Comparison of ENCODE assay signal across 12 cellular contexts in genomic region chr5:35851282-35851681, GRCh38. TPM values are rescaled to one million over a fixed set of nuclear protein-coding genes. Genes with fewer than 3 reads are reported as not detected.
A peak's percentile ranks its signal among the peaks of the same experiment; 100 is the strongest.
DNase-seq lines count a peak whose midpoint lies in the region; ATAC-seq and TF ChIP-seq lines count a peak whose summit lies in the region.
"Had no signal": no experiment of that assay in that cellular context is flagged by ENCODE, and none has a peak within 500 bp of the region (broad histone marks: within the 10 kb centered on the region; RNA-seq: fewer than 3 reads in every experiment).

No MANE protein-coding gene starts in this region.

- no peak for DNase-seq in CD8-positive, alpha-beta memory T cell
- DNase-seq in PC-3 (peak; percentile 54), skeletal muscle cell (ENCODE audit: low read depth) (no peak), NCI-H1694 (lab: John Stamatoyannopoulos, UW) (no peak), MM.1S (no peak)
- DNase-seq in effector memory CD4-positive, alpha-beta T cell, result no peak
- DNase-seq: activated B cell treated with CpG ODN at 0.5 μM for 24 hours, glutamatergic neuron, midbrain, Peyer's patch had no signal

- ATAC-seq in PC-3, result peak; percentile 48
- ATAC-seq in HG02840 (IDR thresholded peaks at IDR 0.05; ENCODE audit: low FRiP score, unreplicated experiment), result no peak

- H3K9me2 ChIP-seq in PC-3 (replicated peaks; ENCODE audit: low read length), result no peaks in the 10 kb centered on the region
- no peaks in the 10 kb centered on the region for H3K9me2 ChIP-seq in MM.1S (replicated peaks; ENCODE audit: insufficient read depth, low read length)

- peaks cover 0 to 16% (median 13%) of the 10 kb centered on the region in 5 donors for H3K9me3 Mint-ChIP-seq in CD8-positive, alpha-beta memory T cell
- H3K9me3 Mint-ChIP-seq: activated B cell treated with CpG ODN at 0.5 μM for 24 hours had no signal

- peaks cover 56% of the 10 kb centered on the region for H3K4me1 ChIP-seq in CD8-positive, alpha-beta memory T cell (ENCODE audit: insufficient read depth, low read length)
- H3K4me1 ChIP-seq in PC-3 (ENCODE audit: insufficient read depth, low read length), result peaks cover 32% of the 10 kb centered on the region
- peaks cover 41% of the 10 kb centered on the region for H3K4me1 ChIP-seq in effector memory CD4-positive, alpha-beta T cell (ENCODE audit: control insufficient read depth, insufficient read depth, low read length, poor library complexity, severe bottlenecking)
- H3K4me1 ChIP-seq in MM.1S (ENCODE audit: low read length), result peaks cover 12% of the 10 kb centered on the region

- POLR2A ChIA-PET in CD8-positive, alpha-beta memory T cell (lab: Charles Lee), result interaction anchor here (0.8 to 4.2 kb wide), 5 partner anchors 17 to 67 kb away, joined by 3 to 28 read pairs (median 4); no protein-coding TSS in a partner anchor
- POLR2A ChIA-PET in PC-3 (lab: Charles Lee; ENCODE audit: unreplicated experiment), result interaction anchor here (0.6 to 0.7 kb wide), 2 partner anchors 110 to 1818 kb away, joined by 3 read pairs; no protein-coding TSS in a partner anchor

- peak overlapping the region; percentile 94 to 100 (median 100) for H3K27ac Mint-ChIP-seq in CD8-positive, alpha-beta memory T cell
- H3K27ac Mint-ChIP-seq: activated B cell treated with CpG ODN at 0.5 μM for 24 hours, brain had no signal

- no peak overlapping the region for H3K9ac ChIP-seq in PC-3 (ENCODE audit: low read length)
- H3K9ac ChIP-seq in MM.1S (ENCODE audit: low read length), result no peak overlapping the region

- H3K4me3 ChIP-seq in CD8-positive, alpha-beta memory T cell (ENCODE audit: low read length), result no peak overlapping the region
- peak overlapping the region; percentile 58; the same call in 1 of the 2 replicates for H3K4me3 ChIP-seq in PC-3 (ENCODE audit: low read length)
- no peak overlapping the region for H3K4me3 ChIP-seq in effector memory CD4-positive, alpha-beta T cell (ENCODE audit: insufficient read depth, low read depth, low read length, poor library complexity, severe bottlenecking)
- H3K4me3 ChIP-seq in skeletal muscle cell (ENCODE audit: low read depth, low read length), result peak overlapping the region; percentile 24
- no peak overlapping the region for H3K4me3 ChIP-seq in MM.1S (ENCODE audit: low read length)
- H3K4me3 ChIP-seq: Peyer's patch had no signal

- CTCF ChIA-PET in CD8-positive, alpha-beta memory T cell (lab: Charles Lee), result interaction anchor here (1.2 to 12.0 kb wide), 3 partner anchors 21 to 74 kb away, joined by 5 to 165 read pairs (median 6); no protein-coding TSS in a partner anchor
- CTCF ChIA-PET in PC-3 (lab: Charles Lee), result no interaction called here

- H4K20me1 ChIP-seq in PC-3 (ENCODE audit: low read length) (no peaks in the 10 kb centered on the region), MM.1S (ENCODE audit: insufficient read depth, low read length) (no peaks in the 10 kb centered on the region)

- TF ChIP-seq CTCF in PC-3 (conservative IDR thresholded peaks at IDR 0.05; ENCODE audit: low read depth, low read length), result no peak
- TF ChIP-seq CTCF in MM.1S (IDR thresholded peaks at IDR 0.05; ENCODE audit: low read length), result no peak

- H3K4me1 Mint-ChIP-seq in CD8-positive, alpha-beta memory T cell, result peaks cover 67 to 88% (median 73%) of the 10 kb centered on the region in 3 donors

- H3K27me3 Mint-ChIP-seq in CD8-positive, alpha-beta memory T cell, result peaks cover 0 to 1% of the 10 kb centered on the region in 2 donors

- H3K9me3 ChIP-seq in CD8-positive, alpha-beta memory T cell (ENCODE audit: low read length), result peaks cover 6% of the 10 kb centered on the region
- H3K9me3 ChIP-seq in PC-3 (ENCODE audit: low read length) (peaks cover 12% of the 10 kb centered on the region), MM.1S (replicated peaks; ENCODE audit: insufficient read depth, low read length) (no peaks in the 10 kb centered on the region)
- H3K9me3 ChIP-seq in effector memory CD4-positive, alpha-beta T cell (ENCODE audit: control insufficient read depth, low read length), result peaks cover 4% of the 10 kb centered on the region
- H3K9me3 ChIP-seq: Peyer's patch had no signal

- peaks cover 3 to 34% (median 15%) of the 10 kb centered on the region in 3 donors for H3K36me3 Mint-ChIP-seq in CD8-positive, alpha-beta memory T cell
- H3K36me3 Mint-ChIP-seq: brain had no signal

- H3F3A ChIP-seq in PC-3 (ENCODE audit: low read length, unreplicated experiment) (peaks cover 7% of the 10 kb centered on the region), MM.1S (ENCODE audit: insufficient read depth, low read length) (no peaks in the 10 kb centered on the region)

- peak overlapping the region in 6 of 7 donors; percentile 16 to 97 (median 25) for H3K4me3 Mint-ChIP-seq in CD8-positive, alpha-beta memory T cell
- H3K4me3 Mint-ChIP-seq: activated B cell treated with CpG ODN at 0.5 μM for 24 hours had no signal

- peak overlapping the region; percentile 71 for H3K4me2 ChIP-seq in PC-3 (ENCODE audit: low read length)
- H3K4me2 ChIP-seq in MM.1S (ENCODE audit: low read depth, low read length), result no peak overlapping the region

- H3K27me3 ChIP-seq in CD8-positive, alpha-beta memory T cell (ENCODE audit: insufficient read depth, low read length, poor library complexity, severe bottlenecking), result no peaks in the 10 kb centered on the region
- H3K27me3 ChIP-seq in PC-3 (ENCODE audit: low read length) (no peaks in the 10 kb centered on the region), MM.1S (replicated peaks; ENCODE audit: insufficient read depth, low read length) (no peaks in the 10 kb centered on the region)
- H3K27me3 ChIP-seq in effector memory CD4-positive, alpha-beta T cell (replicated peaks; ENCODE audit: control insufficient read depth, insufficient read depth, low read length, poor library complexity, severe bottlenecking), result no peaks in the 10 kb centered on the region
- H3K27me3 ChIP-seq: Peyer's patch had no signal

- no peaks in the 10 kb centered on the region for H3K36me3 ChIP-seq in CD8-positive, alpha-beta memory T cell (ENCODE audit: insufficient read depth, low read length)
- H3K36me3 ChIP-seq in PC-3 (ENCODE audit: low read depth, low read length) (peaks cover 2% of the 10 kb centered on the region; the same call in 1 of the 2 replicates), MM.1S (replicated peaks; ENCODE audit: insufficient read depth, low read length) (no peaks in the 10 kb centered on the region)
- H3K36me3 ChIP-seq in effector memory CD4-positive, alpha-beta T cell (ENCODE audit: control insufficient read depth, insufficient read depth, low read length), result no peaks in the 10 kb centered on the region
- H3K36me3 ChIP-seq: Peyer's patch had no signal

- peak overlapping the region; percentile 76 for H2AFZ ChIP-seq in PC-3 (ENCODE audit: low read length)
- no peak overlapping the region for H2AFZ ChIP-seq in MM.1S (ENCODE audit: low read length)

- BruUV-seq in PC-3 (replicated peaks; lab: Mats Ljungman, UMichigan), result no TSS peak

- H3K79me2 ChIP-seq in PC-3 (ENCODE audit: low read length) (no peaks in the 10 kb centered on the region), MM.1S (ENCODE audit: low read length) (no peaks in the 10 kb centered on the region)

- intact Hi-C loops in PC-3 (cut with micrococcal nuclease), result no loop called here

- H3K27ac ChIP-seq in CD8-positive, alpha-beta memory T cell (ENCODE audit: low read depth, low read length), result no peak overlapping the region
- no peak overlapping the region for H3K27ac ChIP-seq in PC-3 (ENCODE audit: low read length)
- peak overlapping the region; percentile 99 for H3K27ac ChIP-seq in effector memory CD4-positive, alpha-beta T cell (ENCODE audit: insufficient read depth, low read length, poor library complexity, severe bottlenecking)
- no peak overlapping the region for H3K27ac ChIP-seq in MM.1S (ENCODE audit: low read length)

RNA-seq across cellular contexts. Expression of gene IL7R, which starts 5.4 kb away (rescaled TPM):
- 100 to 1,000 TPM; 272 to 289 TPM for total RNA-seq in CD8-positive, alpha-beta memory T cell
- 761 TPM for polyA plus RNA-seq in CD8-positive, alpha-beta memory T cell
- 7.1 and 7.4 TPM in 2 replicates for total RNA-seq in PC-3 (2014; rRNA removed)

Comparison
In these comparisons a context has a peak if more than half of its experiments do, and no peak if none do; other contexts are left out.
1. H3K4me3 ChIP-seq: peak in PC-3 (single experiment) and skeletal muscle cell (single experiment); none in CD8-positive, alpha-beta memory T cell (single experiment), effector memory CD4-positive, alpha-beta T cell (single experiment) and MM.1S (single experiment).
2. RNA of gene IL7R, which starts 5.4 kb away (total RNA-seq): 272 to 289 TPM in CD8-positive, alpha-beta memory T cell; 7.1 to 7.4 TPM in PC-3; every median in the first group is over 10 times any median in the second.